In genomic region chr19:41376998-41377365, GRCh38 we compare ENCODE assay signal across 6 cellular contexts. TPM values are rescaled to one million over a fixed set of nuclear protein-coding genes. Genes with fewer than 3 reads are reported as not detected.
DNase-seq lines count a peak whose midpoint lies in the region; ATAC-seq, FAIRE-seq and TF ChIP-seq lines count a peak whose summit lies in the region.

No MANE protein-coding gene starts in this region.

- no peaks in the 10 kb centered on the region; a peak in 2 of 4 replicates for H3K36me3 ChIP-seq in GM12878 (ENCODE audit: control insufficient read depth in 2 of 2, insufficient read depth in 2 of 2, low read length in 1 of 2)

- peaks cover 22 to 30% (median 25%) of the 10 kb centered on the region in 3 donors for H3K4me1 Mint-ChIP-seq in naive B cell

- 0 out of 2 replicates have a peak overlapping the region, but pooled peaks have one; percentile 28 for H2AFZ ChIP-seq in GM12878 (ENCODE audit: control insufficient read depth, low read depth, low read length)

- no peak for TF ChIP-seq POLR2A in GM12878 (IDR thresholded peaks at IDR 0.05; ENCODE audit: low read depth, low read length)

- TF ChIP-seq RAD21 in GM12878 (IDR thresholded peaks at IDR 0.05; ENCODE audit: insufficient read depth, low read depth, low read length), result no peak

- peak overlapping the region; percentile 73; the same call in 1 of the 2 replicates for H3K4me2 ChIP-seq in GM12878 (ENCODE audit: control insufficient read depth, insufficient read depth)

- CTCF ChIA-PET in GM12878 (lab: Yijun Ruan, JAX), result interaction anchor here (1.6 kb wide), 1 partner anchor 9 kb away, joined by 7 read pairs; no protein-coding TSS in a partner anchor
- CTCF ChIA-PET in HEK293T (lab: Yijun Ruan, JAX), result no interaction called here

- H3K9me3 Mint-ChIP-seq in naive B cell, result no peaks in the 10 kb centered on the region

- in situ Hi-C loops in GM12878 (cut with MboI), result no loop called here

- H3K27ac ChIP-seq in GM12878 (ENCODE audit: control insufficient read depth, insufficient read depth), result no peak overlapping the region

- no peak for FAIRE-seq in GM12878 (lab: Jason Lieb, UNC)

- peak overlapping the region; percentile 54 to 93 (median 80) for H3K4me3 Mint-ChIP-seq in naive B cell

- H4K20me1 ChIP-seq in GM12878 (ENCODE audit: control insufficient read depth, insufficient read depth), result no peaks in the 10 kb centered on the region

- H3K9me3 ChIP-seq in GM12878 (replicated peaks; ENCODE audit: control insufficient read depth, insufficient read depth, low read length), result no peaks in the 10 kb centered on the region

- H3K27me3 ChIP-seq in GM12878 (replicated peaks in 1 of 2; ENCODE audit: control insufficient read depth in 2 of 2, insufficient read depth in 2 of 2, low read length in 1 of 2), result no peaks in the 10 kb centered on the region

- H3K79me2 ChIP-seq in GM12878 (ENCODE audit: control insufficient read depth, insufficient read depth, low read length), result no peaks in the 10 kb centered on the region

- DNase-seq in Daoy (ENCODE audit: low read depth) (peak; percentile 24), GM12878 (ENCODE audit: low read depth, low spot score) (no peak), naive B cell (no peak), DMS153 (lab: John Stamatoyannopoulos, UW) (no peak), NCI-H1092 treated with DMSO at 0.1 percent for 48 hours (lab: John Stamatoyannopoulos, UW) (no peak), HEK293T (ENCODE audit: extremely low spot score) (no peak)

- no peak for TF ChIP-seq EP300 in GM12878 (IDR thresholded peaks at IDR 0.05; ENCODE audit: borderline replicate concordance in 1 of 2, control insufficient read depth in 1 of 2, low read depth in 2 of 2, low read length in 2 of 2)

- TF ChIP-seq CTCF in GM12878 (IDR thresholded peaks at IDR 0.05 in 2 of 3, conservative IDR thresholded peaks at IDR 0.05 in 1 of 3; ENCODE audit: control insufficient read depth in 2 of 3, extremely low read depth in 1 of 3, insufficient read depth in 1 of 3, low read depth in 3 of 3, low read length in 3 of 3), result no peak

- H3K4me3 ChIP-seq in GM12878, result 0 out of 2 replicates have a peak overlapping the region, but pooled peaks have one; percentile 6

- RAD21 ChIA-PET in GM12878 (lab: Charles Lee; ENCODE audit: unreplicated experiment), result no interaction called here

- ATAC-seq in GM12878 (no peak), naive B cell (ENCODE audit: low read depth in 2 of 2) (no peak)

- H3K4me1 ChIP-seq in GM12878 (ENCODE audit: control insufficient read depth, insufficient read depth, low read length), result peaks cover 21% of the 10 kb centered on the region

- no peaks in the 10 kb centered on the region for H3K36me3 Mint-ChIP-seq in naive B cell

- POLR2A ChIA-PET in GM12878 (lab: Charles Lee) (interaction anchor here (1.3 to 1.5 kb wide), 2 partner anchors 9 to 11 kb away, joined by 10 to 11 read pairs; no protein-coding TSS in a partner anchor), HEK293T (lab: Yijun Ruan, JAX) (no interaction called here)

- no TSS peak for BruUV-seq in GM12878 (replicated peaks; lab: Mats Ljungman, UMichigan)

- no peaks in the 10 kb centered on the region for H3K27me3 Mint-ChIP-seq in naive B cell

- peak overlapping the region in 2 of 6 donors; percentile 29 to 94 for H3K27ac Mint-ChIP-seq in naive B cell

- intact Hi-C loops in GM12878 (cut with micrococcal nuclease; ENCODE audit: unreplicated experiment), result no loop called here

- 88% methylated on average over 7 of the region's 8 CpGs for WGBS in GM12878 (ENCODE audit: insufficient coverage, insufficient replicate concordance, low lambda C conversion rate, missing lambda C conversion rate)

- no peak overlapping the region for H3K9ac ChIP-seq in GM12878 (ENCODE audit: control insufficient read depth, insufficient read depth, low read length)

- SMC1A ChIA-PET in GM12878 (lab: Charles Lee; ENCODE audit: uncharacterized antibody, unreplicated experiment), result interaction anchor here (4.8 kb wide), 1 partner anchor 13 kb away, joined by 24 read pairs; the partner anchor contains the start of gene B9D2

RNA-seq across cellular contexts. Expression of gene TMEM91, which starts 0.6 kb away (rescaled TPM):
- total RNA-seq in Daoy (2014; rRNA removed; shearing (Covaris generic)), result 1.6 and 1.7 TPM in 2 replicates
- 9.0 and 12.0 TPM in 2 replicates for total RNA-seq in GM12878 (2013; cell fraction: nucleolus; rRNA removed)
- 3.2 and 4.4 TPM in 2 replicates for total RNA-seq in GM12878 (2014; rRNA removed)
- 2.1 and 3.0 TPM in 2 replicates for total RNA-seq in GM12878 (2014; rRNA removed; fragmentation: Illumina TruSeq; extraction: Trizol)
- total RNA-seq in GM12878 (2021), result 1.8 and 3.1 TPM in 2 replicates
- 3.1 TPM for polyA plus RNA-seq in GM12878 (2011; ENCODE audit: low read depth)
- polyA plus RNA-seq in GM12878 (2011; rRNA removed), result 1.6 and 2.9 TPM in 2 replicates
- 4.0 and 5.1 TPM in 2 replicates for polyA plus RNA-seq in GM12878 (2011; cell fraction: cytosol; rRNA removed)
- 14.4 and 16.6 TPM in 2 replicates for polyA plus RNA-seq in GM12878 (2011; cell fraction: nucleus; rRNA removed)
- 7.3 and 7.5 TPM in 2 replicates for polyA plus RNA-seq in GM12878 (2012)
- polyA plus RNA-seq in GM12878 (2014; fragmentation: Illumina TruSeq; extraction: Trizol), result 1.6 and 2.5 TPM in 2 replicates
- 1 to 10 TPM; 1.6 to 2.1 TPM for polyA plus RNA-seq in GM12878 (2014; fragmentation: Nextera tagmentation; extraction: Ambion mirVana)
- 5.2 and 5.5 TPM in 2 replicates for polyA plus RNA-seq in GM12878 (2014; rRNA removed)
- 1 to 10 TPM; 1.5 to 1.9 TPM for polyA plus RNA-seq in GM12878 (2016; fragmentation: Nextera tagmentation; extraction: Ambion mirVana)
- polyA minus RNA-seq in GM12878 (2011; rRNA and poly(A)+ RNA removed), result 5.2 and 5.3 TPM in 2 replicates
- 2.3 and 3.4 TPM in 2 replicates for polyA minus RNA-seq in GM12878 (2011; cell fraction: cytosol; rRNA and poly(A)+ RNA removed)
- polyA minus RNA-seq in GM12878 (2011; cell fraction: nucleus; rRNA and poly(A)+ RNA removed), result 4.7 and 7.5 TPM in 2 replicates
- 1 to 10 TPM in 5 of 6 donors, not detected in 1; 1.7 to 3.5 (median 2.2) TPM for polyA plus RNA-seq in naive B cell (ENCODE audit: low read depth in 6 of 6)

RNA-seq across cellular contexts. Expression of gene B9D2, which starts 13.0 kb away (rescaled TPM):
- total RNA-seq in Daoy (2014; rRNA removed; shearing (Covaris generic)), result 4.9 and 14.8 TPM in 2 replicates
- total RNA-seq in GM12878 (2013; cell fraction: nucleolus; rRNA removed), result 1.0 and 1.8 TPM in 2 replicates
- total RNA-seq in GM12878 (2014; rRNA removed) (4.6 and 6.0 TPM in 2 replicates), GM12878 (2014; rRNA removed; fragmentation: Illumina TruSeq; extraction: Trizol) (2.3 and 3.3 TPM in 2 replicates), GM12878 (2021) (5.0 and 5.5 TPM in 2 replicates)
- 4.6 TPM for polyA plus RNA-seq in GM12878 (2011; ENCODE audit: low read depth)
- polyA plus RNA-seq in GM12878 (2011; rRNA removed) (3.7 and 8.3 TPM in 2 replicates), GM12878 (2014; fragmentation: Illumina TruSeq; extraction: Trizol) (0.25 and 2.4 TPM in 2 replicates), GM12878 (2014; fragmentation: Nextera tagmentation; extraction: Ambion mirVana) (1 to 10 TPM; 2.5 to 5.0 TPM), GM12878 (2014; rRNA removed) (5.5 and 6.3 TPM in 2 replicates), GM12878 (2016; fragmentation: Nextera tagmentation; extraction: Ambion mirVana) (10 to 100 TPM; 10.8 to 12.4 TPM), naive B cell (ENCODE audit: low read depth in 6 of 6) (10 to 100 TPM in 5 of 6 donors, 1 to 10 TPM in 1; 3.2 to 17.3 (median 14.3) TPM)
- polyA plus RNA-seq in GM12878 (2011; cell fraction: cytosol; rRNA removed), result 10.3 and 13.3 TPM in 2 replicates
- polyA plus RNA-seq in GM12878 (2011; cell fraction: nucleus; rRNA removed), result 8.9 and 9.8 TPM in 2 replicates
- polyA plus RNA-seq in GM12878 (2012), result 5.4 and 8.6 TPM in 2 replicates
- polyA minus RNA-seq in GM12878 (2011; rRNA and poly(A)+ RNA removed), result 3.1 and 4.7 TPM in 2 replicates
- polyA minus RNA-seq in GM12878 (2011; cell fraction: cytosol; rRNA and poly(A)+ RNA removed), result 1.9 and 3.6 TPM in 2 replicates
- 1.9 and 2.4 TPM in 2 replicates for polyA minus RNA-seq in GM12878 (2011; cell fraction: nucleus; rRNA and poly(A)+ RNA removed)

RNA-seq across cellular contexts. Expression of gene EXOSC5, which starts 20.2 kb away (rescaled TPM):
- total RNA-seq in Daoy (2014; rRNA removed; shearing (Covaris generic)), result 74.3 and 90.0 TPM in 2 replicates
- total RNA-seq in GM12878 (2013; cell fraction: nucleolus; rRNA removed), result 18.8 and 27.0 TPM in 2 replicates
- 38.8 and 44.3 TPM in 2 replicates for total RNA-seq in GM12878 (2014; rRNA removed)
- total RNA-seq in GM12878 (2014; rRNA removed; fragmentation: Illumina TruSeq; extraction: Trizol), result 28.1 and 30.7 TPM in 2 replicates
- total RNA-seq in GM12878 (2021), result 57.8 and 62.7 TPM in 2 replicates
- 21.5 TPM for polyA plus RNA-seq in GM12878 (2011; ENCODE audit: low read depth)
- polyA plus RNA-seq in GM12878 (2011; rRNA removed), result 26.0 and 61.0 TPM in 2 replicates
- 87.8 and 129 TPM in 2 replicates for polyA plus RNA-seq in GM12878 (2011; cell fraction: cytosol; rRNA removed)
- 70.8 and 78.6 TPM in 2 replicates for polyA plus RNA-seq in GM12878 (2011; cell fraction: nucleus; rRNA removed)
- polyA plus RNA-seq in GM12878 (2012), result 48.6 and 84.3 TPM in 2 replicates
- 2.5 and 15.8 TPM in 2 replicates for polyA plus RNA-seq in GM12878 (2014; fragmentation: Illumina TruSeq; extraction: Trizol)
- 10 to 100 TPM; 20.6 to 25.3 TPM for polyA plus RNA-seq in GM12878 (2014; fragmentation: Nextera tagmentation; extraction: Ambion mirVana)
- polyA plus RNA-seq in GM12878 (2014; rRNA removed), result 74.2 and 88.9 TPM in 2 replicates
- polyA plus RNA-seq in GM12878 (2016; fragmentation: Nextera tagmentation; extraction: Ambion mirVana), result 100 to 1,000 TPM; 116 to 123 TPM
- 14.6 and 32.7 TPM in 2 replicates for polyA minus RNA-seq in GM12878 (2011; rRNA and poly(A)+ RNA removed)
- 13.9 and 16.2 TPM in 2 replicates for polyA minus RNA-seq in GM12878 (2011; cell fraction: cytosol; rRNA and poly(A)+ RNA removed)
- polyA minus RNA-seq in GM12878 (2011; cell fraction: nucleus; rRNA and poly(A)+ RNA removed), result 14.7 and 20.0 TPM in 2 replicates
- polyA plus RNA-seq in naive B cell (ENCODE audit: low read depth in 6 of 6), result 10 to 100 TPM; 48.5 to 74.5 (median 62.6) TPM

RNA-seq across cellular contexts. Expression of gene BCKDHA, which starts 20.6 kb away (rescaled TPM):
- total RNA-seq in Daoy (2014; rRNA removed; shearing (Covaris generic)), result 37.2 and 41.4 TPM in 2 replicates
- total RNA-seq in GM12878 (2013; cell fraction: nucleolus; rRNA removed), result 45.1 and 48.8 TPM in 2 replicates
- total RNA-seq in GM12878 (2014; rRNA removed) (90.9 and 107 TPM in 2 replicates), GM12878 (2014; rRNA removed; fragmentation: Illumina TruSeq; extraction: Trizol) (19.2 and 23.9 TPM in 2 replicates), GM12878 (2021) (33.5 and 41.7 TPM in 2 replicates)
- 14.8 TPM for polyA plus RNA-seq in GM12878 (2011; ENCODE audit: low read depth)
- polyA plus RNA-seq in GM12878 (2011; rRNA removed) (10.8 and 51.3 TPM in 2 replicates), GM12878 (2014; fragmentation: Illumina TruSeq; extraction: Trizol) (13.7 and 41.5 TPM in 2 replicates), GM12878 (2014; fragmentation: Nextera tagmentation; extraction: Ambion mirVana) (10 to 100 TPM in 1 of 2 experiments, 1 to 10 TPM in 1; 9.9 to 28.7 TPM), GM12878 (2014; rRNA removed) (68.1 and 73.1 TPM in 2 replicates), GM12878 (2016; fragmentation: Nextera tagmentation; extraction: Ambion mirVana) (100 to 1,000 TPM in 1 of 2 experiments, 10 to 100 TPM in 1; 99.8 to 105 TPM), naive B cell (ENCODE audit: low read depth in 6 of 6) (10 to 100 TPM; 50.3 to 79.8 (median 68.0) TPM)
- 77.5 and 123 TPM in 2 replicates for polyA plus RNA-seq in GM12878 (2011; cell fraction: cytosol; rRNA removed)
- polyA plus RNA-seq in GM12878 (2011; cell fraction: nucleus; rRNA removed), result 139 and 153 TPM in 2 replicates
- polyA plus RNA-seq in GM12878 (2012), result 64.0 and 79.5 TPM in 2 replicates
- polyA minus RNA-seq in GM12878 (2011; rRNA and poly(A)+ RNA removed), result 16.3 and 43.2 TPM in 2 replicates
- 26.5 and 33.1 TPM in 2 replicates for polyA minus RNA-seq in GM12878 (2011; cell fraction: cytosol; rRNA and poly(A)+ RNA removed)
- polyA minus RNA-seq in GM12878 (2011; cell fraction: nucleus; rRNA and poly(A)+ RNA removed), result 27.3 and 31.9 TPM in 2 replicates

RNA-seq across cellular contexts. Expression of gene TGFB1, which starts 23.3 kb away (rescaled TPM):
- 9.1 and 35.6 TPM in 2 replicates for total RNA-seq in Daoy (2014; rRNA removed; shearing (Covaris generic))
- 51.1 and 51.2 TPM in 2 replicates for total RNA-seq in GM12878 (2013; cell fraction: nucleolus; rRNA removed)
- total RNA-seq in GM12878 (2014; rRNA removed), result 10.4 and 14.5 TPM in 2 replicates
- 14.2 and 14.4 TPM in 2 replicates for total RNA-seq in GM12878 (2014; rRNA removed; fragmentation: Illumina TruSeq; extraction: Trizol)
- 117 and 120 TPM in 2 replicates for total RNA-seq in GM12878 (2021)
- 36.8 TPM for polyA plus RNA-seq in GM12878 (2011; ENCODE audit: low read depth)
- 3.6 and 5.9 TPM in 2 replicates for polyA plus RNA-seq in GM12878 (2011; rRNA removed)
- polyA plus RNA-seq in GM12878 (2011; cell fraction: cytosol; rRNA removed), result 17.2 and 17.9 TPM in 2 replicates
- polyA plus RNA-seq in GM12878 (2011; cell fraction: nucleus; rRNA removed), result 29.4 and 38.3 TPM in 2 replicates
- 75.0 and 80.1 TPM in 2 replicates for polyA plus RNA-seq in GM12878 (2012)
- 10.0 and 24.3 TPM in 2 replicates for polyA plus RNA-seq in GM12878 (2014; fragmentation: Illumina TruSeq; extraction: Trizol)
- under 1 TPM; 0.23 to 0.37 TPM for polyA plus RNA-seq in GM12878 (2014; fragmentation: Nextera tagmentation; extraction: Ambion mirVana)
- 33.3 and 48.2 TPM in 2 replicates for polyA plus RNA-seq in GM12878 (2014; rRNA removed)
- 1 to 10 TPM; 7.1 to 7.5 TPM for polyA plus RNA-seq in GM12878 (2016; fragmentation: Nextera tagmentation; extraction: Ambion mirVana)
- polyA minus RNA-seq in GM12878 (2011; rRNA and poly(A)+ RNA removed), result 13.9 and 21.5 TPM in 2 replicates
- polyA minus RNA-seq in GM12878 (2011; cell fraction: cytosol; rRNA and poly(A)+ RNA removed), result 36.7 and 56.1 TPM in 2 replicates
- 11.5 and 21.3 TPM in 2 replicates for polyA minus RNA-seq in GM12878 (2011; cell fraction: nucleus; rRNA and poly(A)+ RNA removed)
- 10 to 100 TPM; 20.1 to 61.9 (median 35.4) TPM for polyA plus RNA-seq in naive B cell (ENCODE audit: low read depth in 6 of 6)
